In the genomic region with DNA sequence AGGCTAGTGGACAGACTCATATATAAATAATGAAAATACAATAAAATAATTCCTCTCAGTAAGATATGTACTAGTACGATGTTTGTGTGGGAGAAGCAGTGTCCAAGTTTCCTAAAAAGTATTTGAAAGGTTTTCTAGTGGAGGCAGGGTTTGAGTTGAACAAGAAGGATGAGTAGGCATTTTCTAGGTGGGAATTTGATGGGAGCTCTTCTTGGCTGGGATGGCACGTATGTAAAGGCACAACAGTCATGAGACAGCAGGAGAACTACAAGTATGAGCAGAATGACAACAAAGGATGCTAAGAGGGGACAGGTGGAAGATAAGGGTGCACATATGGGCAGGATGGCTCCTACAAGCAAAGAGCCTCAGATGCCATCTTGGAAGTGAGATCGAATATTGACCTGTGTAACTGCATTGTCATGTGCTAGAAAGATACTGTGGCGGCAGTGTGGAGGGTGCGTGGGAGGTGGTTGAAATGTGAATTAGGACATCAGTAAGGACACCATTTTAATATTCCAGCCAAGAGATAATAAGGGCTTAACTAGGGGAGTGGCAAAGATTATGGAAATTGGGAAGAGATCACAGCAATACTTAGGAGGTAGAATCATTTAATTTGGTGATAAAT, we compare ENCODE assay signal across 24 cellular contexts.
DNase-seq lines count a peak whose midpoint lies in the region; TF ChIP-seq lines count a peak whose summit lies in the region.
"Had no signal": no experiment of that assay in that cellular context is flagged by ENCODE, and none has a peak within 500 bp of the region (broad histone marks: within the 10 kb centered on the region; RNA-seq: fewer than 3 reads in every experiment).

No MANE protein-coding gene starts in this region.

- H3K9me3 Mint-ChIP-seq in MCF 10A (ENCODE audit: unreplicated experiment): peaks cover 7% of the 10 kb centered on the region
- peaks cover 8% of the 10 kb centered on the region for H3K9me3 Mint-ChIP-seq in glutamatergic neuron (ENCODE audit: unreplicated experiment)

- no peaks in the 10 kb centered on the region for H3K27me3 ChIP-seq in breast epithelium
- H3K27me3 ChIP-seq: BE2C; BLaER1 treated with 17β-estradiol and CSF1 and Interleukin-3, amounts not matched to agents 10 nM and 100 nM had no signal

- no peak overlapping the region for H3K4me3 Mint-ChIP-seq in MCF 10A (ENCODE audit: unreplicated experiment)
- H3K4me3 Mint-ChIP-seq in glutamatergic neuron (ENCODE audit: unreplicated experiment): no peak overlapping the region
- H3K4me3 Mint-ChIP-seq: CD14-positive monocyte; CD4-positive, alpha-beta T cell; CD8-positive, alpha-beta memory T cell had no signal

- H3K27ac Mint-ChIP-seq in MCF 10A (ENCODE audit: low read depth, unreplicated experiment) (peak overlapping the region; percentile 13), glutamatergic neuron (ENCODE audit: unreplicated experiment) (peak overlapping the region; percentile 1)
- H3K27ac Mint-ChIP-seq: CD14-positive monocyte; CD4-positive, alpha-beta T cell had no signal

- no peaks in the 10 kb centered on the region for H3K36me3 ChIP-seq in breast epithelium
- H3K36me3 ChIP-seq: BE2C had no signal

- TF ChIP-seq POLR2A in breast epithelium (IDR thresholded peaks at IDR 0.05): no peak

- POLR2A ChIA-PET in MCF 10A (lab: Yijun Ruan, JAX): interaction anchor here (1.1 kb wide), 1 partner anchor 29 kb away, joined by 3 read pairs; no protein-coding TSS in a partner anchor

- no peak for TF ChIP-seq CTCF in MCF 10A (IDR thresholded peaks at IDR 0.05; ENCODE audit: unreplicated experiment)
- TF ChIP-seq CTCF in breast epithelium (IDR thresholded peaks at IDR 0.05): no peak
- TF ChIP-seq CTCF in glutamatergic neuron (IDR thresholded peaks at IDR 0.05; ENCODE audit: partially characterized antibody, unreplicated experiment): no peak

- H3K4me3 ChIP-seq in breast epithelium: no peak overlapping the region
- H3K4me3 ChIP-seq: A549; BLaER1 treated with 17β-estradiol and CSF1 and Interleukin-3, amounts not matched to agents 10 nM and 100 nM; GM12878; GM23248 had no signal

- no TSS peak for BruUV-seq in MCF 10A (replicated peaks; lab: Mats Ljungman, UMichigan)

- no peak overlapping the region for H3K27ac ChIP-seq in breast epithelium
- H3K27ac ChIP-seq: A549; BLaER1 treated with 17β-estradiol and CSF1 and Interleukin-3, amounts not matched to agents 10 nM and 100 nM; GM23248 had no signal

- H3K27me3 Mint-ChIP-seq in MCF 10A (ENCODE audit: insufficient read depth, unreplicated experiment) (no peaks in the 10 kb centered on the region), glutamatergic neuron (ENCODE audit: unreplicated experiment) (peaks cover under 1% of the 10 kb centered on the region)
- H3K27me3 Mint-ChIP-seq: CD4-positive, alpha-beta T cell; CD8-positive, alpha-beta memory T cell had no signal

- intact Hi-C loops in MCF 10A (cut with micrococcal nuclease): no loop called here
- intact Hi-C loops in breast epithelium (cut with DNase I; ENCODE audit: low total_unique reads): no loop called here

- no peaks in the 10 kb centered on the region for H3K9me3 ChIP-seq in breast epithelium
- H3K9me3 ChIP-seq: A549, BE2C had no signal

- CTCF ChIA-PET in MCF 10A (lab: Yijun Ruan, JAX): interaction anchor here (0.6 to 1.0 kb wide), 3 partner anchors 29 to 1864 kb away, joined by 3 to 6 read pairs (median 3); no protein-coding TSS in a partner anchor

- H3K4me1 Mint-ChIP-seq in MCF 10A (ENCODE audit: insufficient read depth, unreplicated experiment) (peaks cover 10% of the 10 kb centered on the region), glutamatergic neuron (ENCODE audit: low read depth, unreplicated experiment) (no peaks in the 10 kb centered on the region)
- H3K4me1 Mint-ChIP-seq: CD14-positive monocyte; CD8-positive, alpha-beta memory T cell had no signal

- H3K36me3 Mint-ChIP-seq in MCF 10A (ENCODE audit: insufficient read depth, unreplicated experiment) (no peaks in the 10 kb centered on the region), glutamatergic neuron (ENCODE audit: unreplicated experiment) (peaks cover 15% of the 10 kb centered on the region)

- H3K4me1 ChIP-seq in breast epithelium: no peaks in the 10 kb centered on the region
- H3K4me1 ChIP-seq: BE2C; BLaER1 treated with 17β-estradiol and CSF1 and Interleukin-3, amounts not matched to agents 10 nM and 100 nM had no signal

- no peak for DNase-seq in MCF 10A (ENCODE audit: unreplicated experiment)
- DNase-seq in breast epithelium (ENCODE audit: low spot score in 2 of 2): no peak
- DNase-seq in NCI-H524 treated with DMSO at 0.1 percent for 48 hours (lab: John Stamatoyannopoulos, UW): peak; percentile 81
- DNase-seq in glutamatergic neuron: no peak
- no peak for DNase-seq in NCI-H2107 treated with DMSO at 0.1 percent for 48 hours (lab: John Stamatoyannopoulos, UW; ENCODE audit: unreplicated experiment)
- DNase-seq in NOMO-1 treated with DMSO at 0.1 percent for 48 hours (lab: John Stamatoyannopoulos, UW; ENCODE audit: unreplicated experiment): no peak
- DNase-seq in SW 1271 (lab: John Stamatoyannopoulos, UW): no peak
- DNase-seq: 8988T; ACHN; AML-193; BE2C; CD4-positive, alpha-beta T cell; CD8-positive, alpha-beta memory T cell; DMS 273 treated with DMSO at 0.1 percent for 48 hours; DMS79; EL; GDM1; GM23248; H7; HCEC 1CT had no signal
